Comparison of ENCODE assay signal across 4 cellular contexts in genomic region chr13:54187461-54187860, GRCh38.
"Had no signal": no experiment of that assay in that cellular context is flagged by ENCODE, and none has a peak within 500 bp of the region (broad histone marks: within the 10 kb centered on the region; RNA-seq: fewer than 3 reads in every experiment).

No MANE protein-coding gene starts in this region.

- H3K9me3 Mint-ChIP-seq: GM23338, H9 had no signal

- H3K4me3 ChIP-seq: GM23338 had no signal

- H2AFZ ChIP-seq: GM23338 had no signal

- H3K4me2 ChIP-seq: GM23338 had no signal

- H3K27ac Mint-ChIP-seq: GM23338, H9 had no signal

- DNase-seq: H9, HCEC 1CT, IMR-90 had no signal

- H3K4me3 Mint-ChIP-seq: GM23338, H9 had no signal
